In genomic region chr2:100905132-100905805, GRCh38 we compare ENCODE assay signal across 1 cellular context.
TF ChIP-seq lines count a peak whose summit lies in the region.

No MANE protein-coding gene starts in this region.

TF ChIP-seq in IMR-90, 13 proteins besides CTCF, POLR2A, EP300 and RAD21:
- TF ChIP-seq BHLHE40 (IDR thresholded peaks at IDR 0.05; ENCODE audit: low read depth, low read length) (no peak), RFX5 (IDR thresholded peaks at IDR 0.05; ENCODE audit: low read depth, low read length) (no peak), ELK1 (IDR thresholded peaks at IDR 0.05; ENCODE audit: borderline replicate concordance, low read depth, low read length) (no peak), NFE2L2 (IDR thresholded peaks at IDR 0.05; ENCODE audit: low read depth, low read length) (no peak), SMC3 (IDR thresholded peaks at IDR 0.05; ENCODE audit: low read depth, low read length) (no peak), RCOR1 (IDR thresholded peaks at IDR 0.05; ENCODE audit: insufficient replicate concordance, low read length) (no peak), MAZ (IDR thresholded peaks at IDR 0.05; ENCODE audit: borderline replicate concordance, low read depth, low read length) (no peak), MXI1 (IDR thresholded peaks at IDR 0.05; ENCODE audit: borderline replicate concordance, low read depth, low read length) (no peak), MAFK (IDR thresholded peaks at IDR 0.05; ENCODE audit: low read depth, low read length) (no peak), CEBPB (IDR thresholded peaks at IDR 0.05; ENCODE audit: low read depth, low read length) (no peak), USF2 (IDR thresholded peaks at IDR 0.05; ENCODE audit: low read depth, low read length) (no peak), CHD1 (IDR thresholded peaks at IDR 0.05; ENCODE audit: low read depth, low read length) (no peak), FOS (IDR thresholded peaks at IDR 0.05; ENCODE audit: low read depth, low read length) (no peak)
